ENCODE assay signal across 12 cellular contexts in genomic region chr19:47511128-47511517, GRCh38. TPM values are rescaled to one million over a fixed set of nuclear protein-coding genes. Genes with fewer than 3 reads are reported as not detected.
DNase-seq lines count a peak whose midpoint lies in the region; ATAC-seq and TF ChIP-seq lines count a peak whose summit lies in the region.
"Had no signal": no experiment of that assay in that cellular context is flagged by ENCODE, and none has a peak within 500 bp of the region (broad histone marks: within the 10 kb centered on the region; RNA-seq: fewer than 3 reads in every experiment).

No MANE protein-coding gene starts in this region.

- H3K9me3 ChIP-seq in upper lobe of right lung = no peaks in the 10 kb centered on the region
- H3K9me3 ChIP-seq: SJCRH30 had no signal

- no peaks in the 10 kb centered on the region for H3K27me3 Mint-ChIP-seq in activated T-cell treated with anti-CD3 and anti-CD28 coated beads, Interleukin-2, amount 50 U/mL, for 24 hours
- peaks cover 5% of the 10 kb centered on the region for H3K27me3 Mint-ChIP-seq in nephron (ENCODE audit: low read depth)

- DNase-seq in activated T-cell treated with anti-CD3 and anti-CD28 coated beads, Interleukin-2, amount 50 U/mL, for 24 hours = no peak
- no peak for DNase-seq in activated T-cell treated with anti-CD3 and anti-CD28 coated beads, Interleukin-2, amount 50 U/mL, for 1 hour
- no peak for DNase-seq in epithelial cell of proximal tubule (ENCODE audit: low read depth)
- no peak for DNase-seq in upper lobe of right lung
- no peak for DNase-seq in activated effector memory CD4-positive, alpha-beta T cell treated with Interleukin-2 at 50 U/mL for 16 hours
- no peak for DNase-seq in Ammon's horn (ENCODE audit: low spot score)
- DNase-seq: KG1, NCI-H510A had no signal

- no peaks in the 10 kb centered on the region for H3K9me3 Mint-ChIP-seq in activated T-cell treated with anti-CD3 and anti-CD28 coated beads, Interleukin-2, amount 50 U/mL, for 24 hours
- no peaks in the 10 kb centered on the region for H3K9me3 Mint-ChIP-seq in nephron

- H3K36me3 ChIP-seq in upper lobe of right lung = peaks cover 7% of the 10 kb centered on the region

- H3K4me3 Mint-ChIP-seq in activated T-cell treated with anti-CD3 and anti-CD28 coated beads, Interleukin-2, amount 50 U/mL, for 24 hours = no peak overlapping the region
- peak overlapping the region; percentile 97 to 99 (median 98) for H3K4me3 Mint-ChIP-seq in nephron

- no peak for ATAC-seq in upper lobe of right lung
- ATAC-seq in HG02588 (IDR thresholded peaks at IDR 0.05; ENCODE audit: unreplicated experiment) = no peak

- no peaks in the 10 kb centered on the region for H3K27me3 ChIP-seq in upper lobe of right lung
- H3K27me3 ChIP-seq: SJCRH30 had no signal

- H3K27ac ChIP-seq in upper lobe of right lung = peak overlapping the region; percentile 98

- peaks cover 59% of the 10 kb centered on the region for H3K4me1 Mint-ChIP-seq in activated T-cell treated with anti-CD3 and anti-CD28 coated beads, Interleukin-2, amount 50 U/mL, for 24 hours (ENCODE audit: low read depth)
- peaks cover 71% of the 10 kb centered on the region for H3K4me1 Mint-ChIP-seq in nephron

- H3K4me3 ChIP-seq in epithelial cell of proximal tubule (ENCODE audit: low read depth, low read length) = peak overlapping the region; percentile 81
- H3K4me3 ChIP-seq in upper lobe of right lung = peak overlapping the region; percentile 95
- H3K4me3 ChIP-seq: SJCRH30 had no signal

- TF ChIP-seq CTCF in epithelial cell of proximal tubule (conservative IDR thresholded peaks at IDR 0.05; ENCODE audit: low read depth, low read length) = no peak
- TF ChIP-seq CTCF in nephron (IDR thresholded peaks at IDR 0.05; ENCODE audit: unreplicated experiment in 3 of 3) = no peak
- no peak for TF ChIP-seq CTCF in upper lobe of right lung (IDR thresholded peaks at IDR 0.05)

- H3K36me3 Mint-ChIP-seq in activated T-cell treated with anti-CD3 and anti-CD28 coated beads, Interleukin-2, amount 50 U/mL, for 24 hours (ENCODE audit: low read depth) = peaks cover 31% of the 10 kb centered on the region
- no peaks in the 10 kb centered on the region for H3K36me3 Mint-ChIP-seq in nephron (ENCODE audit: low read depth)

- intact Hi-C loops in upper lobe of right lung (cut with DNase I) = no loop called here

- peak overlapping the region; percentile 99 for H3K27ac Mint-ChIP-seq in activated T-cell treated with anti-CD3 and anti-CD28 coated beads, Interleukin-2, amount 50 U/mL, for 24 hours
- peak overlapping the region; percentile 83 to 95 (median 89) for H3K27ac Mint-ChIP-seq in nephron

- H3K4me1 ChIP-seq in upper lobe of right lung = peaks cover 77% of the 10 kb centered on the region

RNA-seq across cellular contexts. Expression of gene NAPA, which starts 3.7 kb away (rescaled TPM):
- 78.9 and 82.2 TPM in 2 replicates for total RNA-seq in epithelial cell of proximal tubule
- total RNA-seq in upper lobe of right lung = 134 TPM

RNA-seq across cellular contexts. Expression of gene KPTN, which starts 27.1 kb away (rescaled TPM):
- total RNA-seq in epithelial cell of proximal tubule (3.2 TPM in 2 replicates), upper lobe of right lung (9.3 TPM)

RNA-seq across cellular contexts. Expression of gene SLC8A2, which starts 39.4 kb away (rescaled TPM):
- total RNA-seq in epithelial cell of proximal tubule = not detected in 2 replicates
- 0.23 TPM for total RNA-seq in upper lobe of right lung
- total RNA-seq: lung microvascular endothelial cell had no signal
